In the genomic region with DNA sequence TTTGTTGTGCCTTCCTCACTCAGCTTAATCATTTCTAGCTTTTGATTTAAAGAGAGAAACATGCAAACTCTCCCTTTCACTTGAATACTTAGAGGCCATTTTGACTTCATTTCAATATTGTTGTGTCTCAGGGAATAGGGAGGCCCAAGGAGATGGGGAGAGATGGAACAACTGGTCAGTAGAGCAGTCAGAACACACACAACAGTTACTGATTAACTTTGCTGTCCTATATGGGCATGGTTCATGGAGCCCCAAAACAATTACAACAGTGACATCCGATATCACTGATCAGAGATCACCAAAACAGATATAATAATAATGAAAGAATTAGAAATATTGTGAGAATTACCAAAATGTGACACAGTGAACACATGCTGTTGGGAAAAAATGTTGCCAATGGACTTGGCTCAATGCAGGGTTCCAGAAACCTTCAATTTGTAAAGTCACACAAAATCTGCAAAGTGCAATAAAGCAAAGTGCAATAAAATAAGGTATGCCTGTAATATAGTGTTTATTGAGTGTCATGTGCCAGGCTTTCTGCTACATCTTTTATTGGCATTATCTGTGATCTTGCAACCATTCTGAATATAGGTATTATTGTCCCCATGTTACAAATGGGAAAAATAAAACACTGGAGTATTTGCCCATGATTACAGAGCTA, we compare ENCODE assay signal across 20 cellular contexts. TPM values are rescaled to one million over a fixed set of nuclear protein-coding genes. Genes with fewer than 3 reads are reported as not detected.
A peak's percentile ranks its signal among the peaks of the same experiment; 100 is the strongest.
DNase-seq lines count a peak whose midpoint lies in the region; ATAC-seq and TF ChIP-seq lines count a peak whose summit lies in the region.
"Had no signal": no experiment of that assay in that cellular context is flagged by ENCODE, and none has a peak within 500 bp of the region (broad histone marks: within the 10 kb centered on the region; RNA-seq: fewer than 3 reads in every experiment).

No MANE protein-coding gene starts in this region.

- BruUV-seq in PC-3 (replicated peaks; lab: Mats Ljungman, UMichigan): no TSS peak

- ATAC-seq in PC-3: peak; percentile 3; the same call in 1 of the 2 replicates
- ATAC-seq: HCT116, HepG2 had no signal

- no peaks in the 10 kb centered on the region for H3K9me3 ChIP-seq in PC-3 (ENCODE audit: low read length)
- peaks cover 9% of the 10 kb centered on the region for H3K9me3 ChIP-seq in hepatocyte (ENCODE audit: low read depth)
- H3K9me3 ChIP-seq: BE2C had no signal

- H3F3A ChIP-seq in PC-3 (ENCODE audit: low read length, unreplicated experiment): peaks cover 12% of the 10 kb centered on the region

- H3K9me2 ChIP-seq in PC-3 (replicated peaks; ENCODE audit: low read length): no peaks in the 10 kb centered on the region
- no peaks in the 10 kb centered on the region for H3K9me2 ChIP-seq in hepatocyte (replicated peaks; ENCODE audit: insufficient read depth)

- H3K9me3 Mint-ChIP-seq in HFFc6: peaks cover 16% of the 10 kb centered on the region
- H3K9me3 Mint-ChIP-seq in neural crest cell: peaks cover 13% of the 10 kb centered on the region

- DNase-seq in HFFc6 (no peak), PC-3 (no peak), hepatocyte (ENCODE audit: low spot score) (no peak), neural crest cell (ENCODE audit: low read depth, low spot score) (no peak), OCI-M2 (lab: John Stamatoyannopoulos, UW; ENCODE audit: unreplicated experiment) (no peak), NCI-H187 treated with DMSO at 0.1 percent for 48 hours (lab: John Stamatoyannopoulos, UW) (no peak), AG08396 (ENCODE audit: low spot score) (no peak)
- DNase-seq: 8988T; BE2C; C1 segment of cervical spinal cord; CD4-positive, CD25-positive, alpha-beta regulatory T cell; CD8-positive, alpha-beta memory T cell; COR-L47; DMS 273 treated with DMSO at 0.1 percent for 48 hours; DMS79; GDM1; GOT3; H7 had no signal

- H2AFZ ChIP-seq in PC-3 (ENCODE audit: low read length) (no peak overlapping the region), hepatocyte (no peak overlapping the region)

- H3K4me1 Mint-ChIP-seq in HFFc6 (ENCODE audit: low read depth) (peaks cover 54% of the 10 kb centered on the region), neural crest cell (no peaks in the 10 kb centered on the region)
- H3K4me1 Mint-ChIP-seq: CD8-positive, alpha-beta memory T cell had no signal

- POLR2A ChIA-PET in PC-3 (lab: Charles Lee; ENCODE audit: unreplicated experiment): interaction anchor here (0.6 kb wide), 1 partner anchor 33 kb away, joined by 3 read pairs; no protein-coding TSS in a partner anchor

- CTCF ChIA-PET in PC-3 (lab: Charles Lee): interaction anchor here (1.0 kb wide), 1 partner anchor 38 kb away, joined by 3 read pairs; a partner anchor contains a TSS

- H4K20me1 ChIP-seq in PC-3 (ENCODE audit: low read length) (no peaks in the 10 kb centered on the region), hepatocyte (ENCODE audit: insufficient read depth, poor library complexity, severe bottlenecking) (no peaks in the 10 kb centered on the region)

- no peaks in the 10 kb centered on the region for H3K79me2 ChIP-seq in PC-3 (ENCODE audit: low read length)
- no peaks in the 10 kb centered on the region for H3K79me2 ChIP-seq in hepatocyte

- H3K27ac Mint-ChIP-seq in HFFc6 (peak overlapping the region; percentile 84; the same call in 1 of the 2 replicates), neural crest cell (ENCODE audit: unreplicated experiment) (peak overlapping the region; percentile 28)
- H3K27ac Mint-ChIP-seq: CD8-positive, alpha-beta memory T cell had no signal

- H3K4me3 ChIP-seq in PC-3 (ENCODE audit: low read length) (no peak overlapping the region), hepatocyte (no peak overlapping the region)

- peak overlapping the region; percentile 61; the same call in 1 of the 2 replicates for H3K4me2 ChIP-seq in PC-3 (ENCODE audit: low read length)
- H3K4me2 ChIP-seq in hepatocyte: peak overlapping the region; percentile 12

- TF ChIP-seq CTCF in HFFc6 (IDR thresholded peaks at IDR 0.05): no peak
- TF ChIP-seq CTCF in PC-3 (conservative IDR thresholded peaks at IDR 0.05; ENCODE audit: low read depth, low read length): no peak
- TF ChIP-seq CTCF in hepatocyte (IDR thresholded peaks at IDR 0.05; ENCODE audit: poor library complexity): no peak
- no peak for TF ChIP-seq CTCF in neural crest cell (conservative IDR thresholded peaks at IDR 0.05)

- H3K27me3 ChIP-seq in PC-3 (ENCODE audit: low read length) (no peaks in the 10 kb centered on the region), hepatocyte (no peaks in the 10 kb centered on the region)
- H3K27me3 ChIP-seq: BE2C had no signal

- peaks cover 3% of the 10 kb centered on the region; the same call in 1 of the 2 replicates for H3K27me3 Mint-ChIP-seq in HFFc6 (ENCODE audit: insufficient read depth)
- H3K27me3 Mint-ChIP-seq in neural crest cell (ENCODE audit: low read depth): no peaks in the 10 kb centered on the region

- H3K9ac ChIP-seq in PC-3 (ENCODE audit: low read length): no peak overlapping the region

- H3K4me1 ChIP-seq in PC-3 (ENCODE audit: insufficient read depth, low read length) (peaks cover 71% of the 10 kb centered on the region), hepatocyte (ENCODE audit: insufficient read depth) (peaks cover 31% of the 10 kb centered on the region)
- H3K4me1 ChIP-seq: BE2C had no signal

- H3K27ac ChIP-seq in PC-3 (ENCODE audit: low read length) (peak overlapping the region; percentile 75; the same call in 1 of the 2 replicates), hepatocyte (peak overlapping the region; percentile 71)

- intact Hi-C loops in PC-3 (cut with micrococcal nuclease): loop anchor here (5.0 to 10.0 kb wide), 4 partner anchors 95 to 795 kb away; no protein-coding TSS in a partner anchor

- H3K36me3 ChIP-seq in PC-3 (ENCODE audit: low read depth, low read length): no peaks in the 10 kb centered on the region
- no peaks in the 10 kb centered on the region for H3K36me3 ChIP-seq in hepatocyte (replicated peaks; ENCODE audit: insufficient read depth, low read depth)
- H3K36me3 ChIP-seq: BE2C had no signal

- H3K36me3 Mint-ChIP-seq in HFFc6 (ENCODE audit: low read depth): peaks cover 48% of the 10 kb centered on the region
- H3K36me3 Mint-ChIP-seq in neural crest cell (ENCODE audit: low read depth): no peaks in the 10 kb centered on the region
- H3K36me3 Mint-ChIP-seq: CD4-positive, CD25-positive, alpha-beta regulatory T cell had no signal

- H3K4me3 Mint-ChIP-seq in HFFc6: no peak overlapping the region; the same call in 1 of the 2 replicates
- no peak overlapping the region for H3K4me3 Mint-ChIP-seq in neural crest cell
- H3K4me3 Mint-ChIP-seq: CD4-positive, CD25-positive, alpha-beta regulatory T cell; CD8-positive, alpha-beta memory T cell had no signal

- 74% methylated on average over 1 of the region's 1 CpG for WGBS in hepatocyte (ENCODE audit: low lambda C conversion rate, missing lambda C conversion rate)

RNA-seq across cellular contexts. Expression of a gene that starts 38.2 kb away (rescaled TPM):
- total RNA-seq in HFFc6 (2021; fragmentation: NEBNext Ultra II Directional; extraction: Animal tissue kit (Norgen Biotek cat#: 25700)): 100 to 1,000 TPM; 109 to 154 (median 119) TPM
- total RNA-seq in PC-3 (2014; rRNA removed) (27.0 and 28.6 TPM in 2 replicates), hepatocyte (17.1 and 24.3 TPM in 2 replicates), neural crest cell (16.5 and 18.5 TPM in 2 replicates)
- 14.8 and 17.0 TPM in 2 replicates for polyA plus RNA-seq in hepatocyte
- polyA plus RNA-seq: HepG2 had no signal
